ENCODE assay signal across 16 cellular contexts in the genomic region with DNA sequence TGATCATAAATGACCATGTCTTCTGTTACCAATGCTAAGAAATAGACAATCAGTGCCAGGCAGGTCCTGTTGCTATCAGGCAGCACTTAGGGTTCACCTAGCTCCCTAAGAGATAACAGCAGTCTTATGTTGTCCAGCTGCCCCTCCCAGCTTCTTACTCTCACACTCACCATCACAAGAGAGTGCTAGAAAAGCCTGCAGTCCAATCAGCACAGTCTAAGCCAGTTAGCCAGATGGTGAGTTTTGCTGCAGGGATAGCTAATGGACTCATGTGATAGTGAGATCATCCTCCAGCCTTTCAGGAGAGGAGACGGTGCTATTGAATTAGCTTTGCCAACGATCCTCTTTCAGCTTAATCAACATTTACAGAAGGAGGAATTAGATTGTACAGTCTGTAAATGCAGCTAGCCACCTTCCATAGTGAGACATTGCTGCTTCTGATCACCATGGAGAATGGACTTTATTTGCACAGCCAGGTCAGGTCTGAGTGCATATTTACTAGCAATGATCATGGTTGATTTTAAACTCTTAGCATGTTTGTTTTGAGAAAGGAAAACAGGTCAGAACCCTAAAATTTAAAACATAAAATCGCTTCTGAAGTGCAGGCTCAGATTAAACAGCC.
A peak's percentile ranks its signal among the peaks of the same experiment; 100 is the strongest.
DNase-seq lines count a peak whose midpoint lies in the region; ATAC-seq and TF ChIP-seq lines count a peak whose summit lies in the region.
"Had no signal": no experiment of that assay in that cellular context is flagged by ENCODE, and none has a peak within 500 bp of the region (broad histone marks: within the 10 kb centered on the region; RNA-seq: fewer than 3 reads in every experiment).

No MANE protein-coding gene starts in this region.

- ATAC-seq in WTC11 = no peak
- ATAC-seq in HG03354 (IDR thresholded peaks at IDR 0.05; ENCODE audit: poor library complexity, severe bottlenecking, unreplicated experiment) = no peak
- ATAC-seq in GM21737 (IDR thresholded peaks at IDR 0.05; ENCODE audit: unreplicated experiment) = no peak
- no peak for ATAC-seq in GM19395 (IDR thresholded peaks at IDR 0.05; ENCODE audit: unreplicated experiment)
- ATAC-seq: activated T-helper 17 cell treated with anti-CD3 and anti-CD28 coated beads, Interleukin-2, amount 50 U/mL, for 72 hours had no signal

- H3K9me3 Mint-ChIP-seq in WTC11 = no peaks in the 10 kb centered on the region
- H3K9me3 Mint-ChIP-seq: activated T-helper 17 cell treated with anti-CD3 and anti-CD28 coated beads, Interleukin-2, amount 50 U/mL, for 72 hours; T-helper 1 cell treated with Interleukin-12 subunit alpha and Interleukin-12 subunit beta and Interleukin-4 antibody, amounts not matched to agents 30 μg/mL and 1 μg/mL, for 36 hours had no signal

- POLR2A ChIA-PET in WTC11 (lab: Charles Lee) = interaction anchor here (0.5 kb wide), 1 partner anchor 309 kb away, joined by 3 read pairs; no protein-coding TSS in a partner anchor

- H3K27ac Mint-ChIP-seq in WTC11 = no peak overlapping the region
- H3K27ac Mint-ChIP-seq: activated T-helper 17 cell treated with anti-CD3 and anti-CD28 coated beads, Interleukin-2, amount 50 U/mL, for 72 hours; CD8-positive, alpha-beta memory T cell; T-helper 1 cell treated with Interleukin-12 subunit alpha and Interleukin-12 subunit beta and Interleukin-4 antibody, amounts not matched to agents 30 μg/mL and 1 μg/mL, for 36 hours had no signal

- H3K36me3 Mint-ChIP-seq in WTC11 = no peaks in the 10 kb centered on the region
- H3K36me3 Mint-ChIP-seq: CD8-positive, alpha-beta memory T cell had no signal

- no peak overlapping the region for H3K4me3 Mint-ChIP-seq in WTC11
- H3K4me3 Mint-ChIP-seq: activated T-helper 17 cell treated with anti-CD3 and anti-CD28 coated beads, Interleukin-2, amount 50 U/mL, for 72 hours; CD8-positive, alpha-beta memory T cell; T-helper 1 cell treated with Interleukin-12 subunit alpha and Interleukin-12 subunit beta and Interleukin-4 antibody, amounts not matched to agents 30 μg/mL and 1 μg/mL, for 36 hours had no signal

- H3K4me1 Mint-ChIP-seq in WTC11 = peaks cover 9% of the 10 kb centered on the region
- H3K4me1 Mint-ChIP-seq: activated T-helper 17 cell treated with anti-CD3 and anti-CD28 coated beads, Interleukin-2, amount 50 U/mL, for 72 hours; CD8-positive, alpha-beta memory T cell had no signal

- DNase-seq in NCI-H1417 (lab: John Stamatoyannopoulos, UW) = peak; percentile 54 to 81 (median 78)
- peak; percentile 30 for DNase-seq in NCI-H2227 treated with DMSO at 0.1 percent for 48 hours (lab: John Stamatoyannopoulos, UW)
- DNase-seq in cerebellar cortex (ENCODE audit: low spot score) = peak; percentile 34
- peak; percentile 24 for DNase-seq in pons (ENCODE audit: low spot score)
- no peak for DNase-seq in WTC11 (ENCODE audit: low spot score)
- DNase-seq: activated CD4-positive, alpha-beta T cell treated with anti-CD3 and anti-CD28 coated beads, Interleukin-2, amount 50 U/mL, for 1 hour; CD8-positive, alpha-beta memory T cell; effector CD4-positive, alpha-beta T cell; left ventricle myocardium inferior; small intestine; thyroid gland had no signal

- H3K27me3 Mint-ChIP-seq in WTC11 (ENCODE audit: low read depth) = no peaks in the 10 kb centered on the region
- H3K27me3 Mint-ChIP-seq: activated T-helper 17 cell treated with anti-CD3 and anti-CD28 coated beads, Interleukin-2, amount 50 U/mL, for 72 hours; CD8-positive, alpha-beta memory T cell had no signal

- CTCF ChIA-PET in WTC11 (lab: Charles Lee) = interaction anchor here (0.7 kb wide), 1 partner anchor 33 kb away, joined by 3 read pairs; no protein-coding TSS in a partner anchor

- no peak for TF ChIP-seq CTCF in WTC11 (IDR thresholded peaks at IDR 0.05)

TF ChIP-seq in WTC11, 78 proteins besides CTCF, POLR2A, EP300 and RAD21:
- TF ChIP-seq OVOL2 (CRISPR knock-in tag; IDR thresholded peaks at IDR 0.05; ENCODE audit: borderline replicate concordance) (no peak), ZNF423 (CRISPR knock-in tag; IDR thresholded peaks at IDR 0.05) (no peak), NR3C1 (CRISPR knock-in tag; conservative IDR thresholded peaks at IDR 0.05; ENCODE audit: low read depth) (no peak), GABPB1 (CRISPR knock-in tag; IDR thresholded peaks at IDR 0.05) (no peak), ZNF396 (CRISPR knock-in tag; IDR thresholded peaks at IDR 0.05; ENCODE audit: borderline replicate concordance) (no peak), ZNF317 (CRISPR knock-in tag; IDR thresholded peaks at IDR 0.05; ENCODE audit: borderline replicate concordance, low read depth) (no peak), KAT7 (CRISPR knock-in tag; IDR thresholded peaks at IDR 0.05; ENCODE audit: borderline replicate concordance) (no peak), SP1 (CRISPR knock-in tag; conservative IDR thresholded peaks at IDR 0.05) (no peak), CREM (CRISPR knock-in tag; IDR thresholded peaks at IDR 0.05) (no peak), NR1H2 (CRISPR knock-in tag; IDR thresholded peaks at IDR 0.05) (no peak), GRHL2 (CRISPR knock-in tag; IDR thresholded peaks at IDR 0.05; ENCODE audit: insufficient replicate concordance, severe bottlenecking) (no peak), ESRRA (CRISPR knock-in tag; IDR thresholded peaks at IDR 0.05; ENCODE audit: borderline replicate concordance) (no peak)
- TF ChIP-seq, protein P1, sequence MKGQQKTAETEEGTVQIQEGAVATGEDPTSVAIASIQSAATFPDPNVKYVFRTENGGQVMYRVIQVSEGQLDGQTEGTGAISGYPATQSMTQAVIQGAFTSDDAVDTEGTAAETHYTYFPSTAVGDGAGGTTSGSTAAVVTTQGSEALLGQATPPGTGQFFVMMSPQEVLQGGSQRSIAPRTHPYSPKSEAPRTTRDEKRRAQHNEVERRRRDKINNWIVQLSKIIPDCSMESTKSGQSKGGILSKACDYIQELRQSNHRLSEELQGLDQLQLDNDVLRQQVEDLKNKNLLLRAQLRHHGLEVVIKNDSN (CRISPR knock-in tag; IDR thresholded peaks at IDR 0.05) = no peak
